35 cellular contexts compared by ENCODE assay signal in the genomic region with DNA sequence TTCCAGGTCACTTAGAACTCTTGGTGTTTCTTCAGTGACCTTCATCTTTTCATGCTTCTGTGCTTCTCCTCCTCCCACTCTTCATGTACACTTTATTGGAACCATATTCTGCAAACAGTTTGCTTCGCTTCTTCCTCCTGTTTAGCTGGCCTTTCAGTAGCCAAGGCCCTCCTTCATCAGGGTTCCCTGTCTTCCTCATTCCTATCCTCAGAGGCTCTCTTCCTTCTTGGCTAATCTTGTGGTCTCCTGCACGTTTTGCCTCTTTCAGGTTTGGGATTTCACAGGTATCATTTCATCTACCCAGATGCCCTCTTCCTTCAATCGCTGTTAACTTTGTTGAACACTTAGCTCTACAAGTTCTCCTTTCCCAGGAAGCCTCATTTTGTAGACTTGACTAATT.
"Had no signal": no experiment of that assay in that cellular context is flagged by ENCODE, and none has a peak within 500 bp of the region (broad histone marks: within the 10 kb centered on the region; RNA-seq: fewer than 3 reads in every experiment).

No MANE protein-coding gene starts in this region.

- H3K27me3 Mint-ChIP-seq: activated CD4-positive, alpha-beta memory T cell treated with anti-CD3 and anti-CD28 coated beads for 36 hours; activated CD4-positive, alpha-beta T cell treated with anti-CD3 and anti-CD28 coated beads for 36 hours; activated CD4-positive, alpha-beta T cell treated with anti-CD3 and anti-CD28 coated beads, Interleukin-2, amount 10 ng/mL, durations not matched to agents 24 days and 14 days; activated CD8-positive, alpha-beta memory T cell treated with anti-CD3 and anti-CD28 coated beads, Interleukin-2, amount 10 ng/mL, durations not matched to agents 7 days and 5 days; activated naive CD4-positive, alpha-beta T cell treated with anti-CD3 and anti-CD28 coated beads, Interleukin-2, amount 50 U/mL, for 24 hours; activated naive CD8-positive, alpha-beta T cell treated with anti-CD3 and anti-CD28 coated beads for 36 hours; activated naive CD8-positive, alpha-beta T cell treated with anti-CD3 and anti-CD28 coated beads, Interleukin-2, amount 50 U/mL, for 24 hours; effector memory CD8-positive, alpha-beta T cell; T-cell had no signal

- H3K9me3 Mint-ChIP-seq: activated CD4-positive, alpha-beta memory T cell treated with anti-CD3 and anti-CD28 coated beads for 36 hours; activated CD4-positive, alpha-beta T cell treated with anti-CD3 and anti-CD28 coated beads, Interleukin-2, amount 10 ng/mL, durations not matched to agents 24 days and 14 days; activated naive CD4-positive, alpha-beta T cell treated with anti-CD3 and anti-CD28 coated beads for 36 hours; activated naive CD4-positive, alpha-beta T cell treated with anti-CD3 and anti-CD28 coated beads, Interleukin-2, amount 50 U/mL, for 24 hours; activated naive CD8-positive, alpha-beta T cell treated with anti-CD3 and anti-CD28 coated beads for 36 hours; activated naive CD8-positive, alpha-beta T cell treated with anti-CD3 and anti-CD28 coated beads, Interleukin-2, amount 50 U/mL, for 24 hours; activated T-helper 1 cell treated with anti-CD3 and anti-CD28 coated beads, Interleukin-12 subunit alpha, Interleukin-12 subunit beta, Interleukin-2, Interleukin-4 antibody, amounts not matched to agents 30 ng/mL and 10 ng/mL and 1 ng/mL, durations not matched to agents 14 hours and 24 hours and 36 hours; activated T-helper 2 cell treated with anti-CD3 and anti-CD28 coated beads, Interferon-gamma antibody, Interleukin-2, Interleukin-4, amounts not matched to agents 10 μg/mL and 5 μg/mL and 100 μg/mL, durations not matched to agents 14 hours and 24 hours and 36 hours; effector memory CD8-positive, alpha-beta T cell; T-cell; T-helper 1 cell treated with Interleukin-12 subunit alpha and Interleukin-12 subunit beta and Interleukin-4 antibody, amounts not matched to agents 30 μg/mL and 1 μg/mL, for 36 hours; T-helper 2 cell treated with Interferon-gamma antibody and Interleukin-4, amounts not matched to agents 5 μg/mL and 100 μg/mL, for 36 hours had no signal

- DNase-seq: activated CD4-positive, alpha-beta memory T cell treated with anti-CD3 and anti-CD28 coated beads for 36 hours; activated CD4-positive, alpha-beta T cell treated with anti-CD3 and anti-CD28 coated beads for 36 hours; activated CD4-positive, alpha-beta T cell treated with anti-CD3 and anti-CD28 coated beads, Interleukin-2, amount 10 ng/mL, durations not matched to agents 24 days and 14 days; activated CD4-positive, CD25-positive, alpha-beta regulatory T cell; activated CD4-positive, CD25-positive, alpha-beta regulatory T cell treated with anti-CD3 and anti-CD28 coated beads, Interleukin-2, amount 50 U/mL, for 72 hours; activated CD8-positive, alpha-beta memory T cell treated with anti-CD3 and anti-CD28 coated beads, Interleukin-2, amount 10 ng/mL, durations not matched to agents 7 days and 5 days; activated CD8-positive, alpha-beta memory T cell treated with anti-CD3 and anti-CD28 coated beads, Interleukin-2, amount 50 U/mL, for 4 hours; activated CD8-positive, alpha-beta T cell treated with anti-CD3 and anti-CD28 coated beads, Interleukin-2, amount 10 ng/mL, durations not matched to agents 7 days and 5 days; activated effector memory CD4-positive, alpha-beta T cell treated with anti-CD3 and anti-CD28 coated beads, Interleukin-2, amount 50 U/mL, for 16 hours; activated naive CD4-positive, alpha-beta T cell treated with anti-CD3 and anti-CD28 coated beads for 36 hours; activated naive CD8-positive, alpha-beta T cell treated with anti-CD3 and anti-CD28 coated beads for 36 hours; activated naive CD8-positive, alpha-beta T cell treated with anti-CD3 and anti-CD28 coated beads, Interleukin-2, amount 50 U/mL, for 24 hours; activated T-cell treated with anti-CD3 and anti-CD28 coated beads, Interleukin-2, amount 50 U/mL, for 1 hour; activated T-cell treated with anti-CD3 and anti-CD28 coated beads, Interleukin-2, amount 50 U/mL, for 48 hours; adrenal gland; amygdala; aorta; body of pancreas; caudate nucleus; cortex of kidney; dermis blood vessel endothelial cell; effector CD4-positive, alpha-beta T cell; effector memory CD8-positive, alpha-beta T cell; erythroblast; foreskin keratinocyte; SW 1271; T-cell; T1000 had no signal

- H3K4me3 ChIP-seq: adrenal gland, body of pancreas, esophagus muscularis mucosa, gastroesophageal sphincter had no signal

- H3K9me3 ChIP-seq: adrenal gland, body of pancreas, esophagus muscularis mucosa, gastroesophageal sphincter had no signal

- H3K27ac Mint-ChIP-seq: activated CD4-positive, alpha-beta memory T cell treated with anti-CD3 and anti-CD28 coated beads for 36 hours; activated CD4-positive, alpha-beta T cell treated with anti-CD3 and anti-CD28 coated beads for 36 hours; activated CD4-positive, alpha-beta T cell treated with anti-CD3 and anti-CD28 coated beads, Interleukin-2, amount 10 ng/mL, durations not matched to agents 24 days and 14 days; activated CD8-positive, alpha-beta memory T cell treated with anti-CD3 and anti-CD28 coated beads, Interleukin-2, amount 10 ng/mL, durations not matched to agents 7 days and 5 days; activated CD8-positive, alpha-beta T cell treated with anti-CD3 and anti-CD28 coated beads, Interleukin-2, amount 10 ng/mL, durations not matched to agents 7 days and 5 days; activated naive CD4-positive, alpha-beta T cell treated with anti-CD3 and anti-CD28 coated beads for 36 hours; activated naive CD4-positive, alpha-beta T cell treated with anti-CD3 and anti-CD28 coated beads, Interleukin-2, amount 50 U/mL, for 24 hours; activated naive CD8-positive, alpha-beta T cell treated with anti-CD3 and anti-CD28 coated beads for 36 hours; activated naive CD8-positive, alpha-beta T cell treated with anti-CD3 and anti-CD28 coated beads, Interleukin-2, amount 50 U/mL, for 24 hours; activated T-helper 1 cell treated with anti-CD3 and anti-CD28 coated beads, Interleukin-12 subunit alpha, Interleukin-12 subunit beta, Interleukin-2, Interleukin-4 antibody, amounts not matched to agents 30 ng/mL and 10 ng/mL and 1 ng/mL, durations not matched to agents 14 hours and 24 hours and 36 hours; activated T-helper 2 cell treated with anti-CD3 and anti-CD28 coated beads, Interferon-gamma antibody, Interleukin-2, Interleukin-4, amounts not matched to agents 10 μg/mL and 5 μg/mL and 100 μg/mL, durations not matched to agents 14 hours and 24 hours and 36 hours; T-cell; T-helper 1 cell treated with Interleukin-12 subunit alpha and Interleukin-12 subunit beta and Interleukin-4 antibody, amounts not matched to agents 30 μg/mL and 1 μg/mL, for 36 hours; T-helper 2 cell treated with Interferon-gamma antibody and Interleukin-4, amounts not matched to agents 5 μg/mL and 100 μg/mL, for 36 hours had no signal

- H3K4me3 Mint-ChIP-seq: activated CD4-positive, alpha-beta memory T cell treated with anti-CD3 and anti-CD28 coated beads for 36 hours; activated CD4-positive, alpha-beta T cell treated with anti-CD3 and anti-CD28 coated beads for 36 hours; activated CD4-positive, alpha-beta T cell treated with anti-CD3 and anti-CD28 coated beads, Interleukin-2, amount 10 ng/mL, durations not matched to agents 24 days and 14 days; activated CD8-positive, alpha-beta memory T cell treated with anti-CD3 and anti-CD28 coated beads, Interleukin-2, amount 10 ng/mL, durations not matched to agents 7 days and 5 days; activated CD8-positive, alpha-beta T cell treated with anti-CD3 and anti-CD28 coated beads, Interleukin-2, amount 10 ng/mL, durations not matched to agents 7 days and 5 days; activated naive CD4-positive, alpha-beta T cell treated with anti-CD3 and anti-CD28 coated beads for 36 hours; activated naive CD4-positive, alpha-beta T cell treated with anti-CD3 and anti-CD28 coated beads, Interleukin-2, amount 50 U/mL, for 24 hours; activated naive CD8-positive, alpha-beta T cell treated with anti-CD3 and anti-CD28 coated beads for 36 hours; activated naive CD8-positive, alpha-beta T cell treated with anti-CD3 and anti-CD28 coated beads, Interleukin-2, amount 50 U/mL, for 24 hours; activated T-helper 1 cell treated with anti-CD3 and anti-CD28 coated beads, Interleukin-12 subunit alpha, Interleukin-12 subunit beta, Interleukin-2, Interleukin-4 antibody, amounts not matched to agents 30 ng/mL and 10 ng/mL and 1 ng/mL, durations not matched to agents 14 hours and 24 hours and 36 hours; effector memory CD8-positive, alpha-beta T cell; T-cell; T-helper 1 cell treated with Interleukin-12 subunit alpha and Interleukin-12 subunit beta and Interleukin-4 antibody, amounts not matched to agents 30 μg/mL and 1 μg/mL, for 36 hours; T-helper 2 cell treated with Interferon-gamma antibody and Interleukin-4, amounts not matched to agents 5 μg/mL and 100 μg/mL, for 36 hours had no signal

- H3K4me1 ChIP-seq: adrenal gland, body of pancreas, esophagus muscularis mucosa, foreskin keratinocyte, gastroesophageal sphincter had no signal

- H3K27me3 ChIP-seq: adrenal gland, body of pancreas, esophagus muscularis mucosa, foreskin keratinocyte, gastroesophageal sphincter had no signal

- ATAC-seq: activated CD4-positive, alpha-beta T cell treated with anti-CD3 and anti-CD28 coated beads for 36 hours; activated CD8-positive, alpha-beta memory T cell treated with anti-CD3 and anti-CD28 coated beads, Interleukin-2, amount 10 ng/mL, durations not matched to agents 7 days and 5 days; activated CD8-positive, alpha-beta T cell treated with anti-CD3 and anti-CD28 coated beads, Interleukin-2, amount 10 ng/mL, durations not matched to agents 7 days and 5 days; activated naive CD8-positive, alpha-beta T cell treated with anti-CD3 and anti-CD28 coated beads, Interleukin-2, amount 50 U/mL, for 24 hours; body of pancreas; effector memory CD8-positive, alpha-beta T cell; foreskin keratinocyte; gastroesophageal sphincter; T-cell had no signal
